In the genomic region with DNA sequence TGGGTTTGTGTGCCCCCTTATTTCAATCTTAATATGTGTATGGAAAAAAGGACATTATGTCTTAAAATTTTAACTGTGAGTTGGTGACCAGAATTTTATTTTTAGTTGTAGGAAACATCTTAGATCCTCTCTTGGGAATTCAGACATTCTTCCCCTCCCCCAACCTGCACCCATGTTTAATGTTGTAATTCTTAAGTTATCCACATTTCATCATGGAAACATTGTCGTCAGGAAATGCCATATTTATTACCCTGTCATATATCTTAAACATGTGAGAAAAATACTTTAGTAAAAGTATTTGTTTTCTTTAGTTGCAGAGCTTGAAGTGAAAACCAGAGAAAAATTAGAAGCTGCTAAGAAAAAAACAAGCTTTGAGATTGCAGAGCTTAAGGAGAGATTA, we compare ENCODE assay signal across 24 cellular contexts. TPM values are rescaled to one million over a fixed set of nuclear protein-coding genes. Genes with fewer than 3 reads are reported as not detected.
DNase-seq lines count a peak whose midpoint lies in the region; ATAC-seq and TF ChIP-seq lines count a peak whose summit lies in the region.
"Had no signal": no experiment of that assay in that cellular context is flagged by ENCODE, and none has a peak within 500 bp of the region (broad histone marks: within the 10 kb centered on the region; RNA-seq: fewer than 3 reads in every experiment).

No MANE protein-coding gene starts in this region.

- TF ChIP-seq CTCF in AG04449 (IDR thresholded peaks at IDR 0.05; ENCODE audit: insufficient read depth, low read length, missing control alignments): no peak
- TF ChIP-seq CTCF in HFFc6 (IDR thresholded peaks at IDR 0.05): no peak
- no peak for TF ChIP-seq CTCF in choroid plexus epithelial cell (conservative IDR thresholded peaks at IDR 0.05; ENCODE audit: low read depth, low read length)

- H3K4me3 Mint-ChIP-seq in HFFc6: no peak overlapping the region
- H3K4me3 Mint-ChIP-seq: activated CD4-positive, alpha-beta T cell treated with anti-CD3 and anti-CD28 coated beads for 36 hours; GM23338 had no signal

- H3K9ac ChIP-seq in mesenchymal stem cell (ENCODE audit: low read length): no peak overlapping the region
- H3K9ac ChIP-seq: KMS-11 had no signal

- intact Hi-C loops in Right ventricle myocardium superior (cut with DNase I): loop anchor here (10.0 kb wide), 1 partner anchor 185 kb away; no protein-coding TSS in a partner anchor

- POLR2A ChIA-PET in AG04449 (lab: Yijun Ruan, JAX): no interaction called here

- H3K27me3 Mint-ChIP-seq in HFFc6 (ENCODE audit: insufficient read depth): no peaks in the 10 kb centered on the region
- H3K27me3 Mint-ChIP-seq: activated CD4-positive, alpha-beta T cell treated with anti-CD3 and anti-CD28 coated beads for 36 hours had no signal

- no peak overlapping the region for H2BK5ac ChIP-seq in mesenchymal stem cell (ENCODE audit: low read depth, low read length, poor library complexity, severe bottlenecking)

- H3K27ac ChIP-seq in mesenchymal stem cell (ENCODE audit: low read length, poor library complexity, severe bottlenecking): no peak overlapping the region
- H3K27ac ChIP-seq: adrenal gland, KMS-11, prostate gland, spleen, uterus had no signal

- WGBS in mesenchymal stem cell: no CpG with 5 or more reads among the region's 1 CpG

- H2BK12ac ChIP-seq in mesenchymal stem cell (ENCODE audit: low read length in 2 of 2): no peak overlapping the region

- no peak overlapping the region for H2AFZ ChIP-seq in mesenchymal stem cell (ENCODE audit: low read depth, low read length)
- H2AFZ ChIP-seq: GM23338 had no signal

- H3K4me1 Mint-ChIP-seq in HFFc6 (ENCODE audit: low read depth): peaks cover 50% of the 10 kb centered on the region
- H3K4me1 Mint-ChIP-seq: GM23338 had no signal

- H3K9me3 Mint-ChIP-seq in HFFc6: no peaks in the 10 kb centered on the region
- H3K9me3 Mint-ChIP-seq: GM23338 had no signal

- H2BK15ac ChIP-seq in mesenchymal stem cell (ENCODE audit: low read depth, poor library complexity, severe bottlenecking): no peak overlapping the region

- H3K4me3 ChIP-seq in AG04449 (ENCODE audit: low read depth, low read length) (no peak overlapping the region), choroid plexus epithelial cell (ENCODE audit: low read depth, low read length) (no peak overlapping the region), mesenchymal stem cell (ENCODE audit: insufficient read depth in 1 of 2, low read depth in 1 of 2, low read length in 2 of 2) (no peak overlapping the region)
- H3K4me3 ChIP-seq: adrenal gland, GM23338, prostate gland, spleen, uterus had no signal

- H2AK5ac ChIP-seq in mesenchymal stem cell (ENCODE audit: low read length, severe bottlenecking): no peak overlapping the region

- peaks cover 13% of the 10 kb centered on the region; the same call in 1 of the 2 replicates for H3K36me3 Mint-ChIP-seq in HFFc6 (ENCODE audit: low read depth)

- H3K9me3 ChIP-seq in mesenchymal stem cell (ENCODE audit: control insufficient read depth, low read length): no peaks in the 10 kb centered on the region
- H3K9me3 ChIP-seq: adrenal gland, prostate gland, spleen, uterus had no signal

- H3K18ac ChIP-seq in mesenchymal stem cell (ENCODE audit: low read depth in 1 of 2, low read length in 2 of 2): no peak overlapping the region

- CTCF ChIA-PET in AG04449 (lab: Yijun Ruan, JAX): interaction anchor here (0.6 to 16.4 kb wide), 22 partner anchors 8 to 490 kb away, joined by 3 to 231 read pairs (median 4); a partner anchor contains a TSS

- peak overlapping the region; percentile 68 for H3K27ac Mint-ChIP-seq in HFFc6
- H3K27ac Mint-ChIP-seq: activated CD4-positive, alpha-beta T cell treated with anti-CD3 and anti-CD28 coated beads for 36 hours; GM23338 had no signal

- H3K23ac ChIP-seq in mesenchymal stem cell (ENCODE audit: low read length in 2 of 2): no peak overlapping the region

- no peak overlapping the region for H2BK120ac ChIP-seq in mesenchymal stem cell (ENCODE audit: low read depth, low read length)

- DNase-seq in AG04449 (ENCODE audit: low read depth, low spot score): peak; percentile 31
- DNase-seq in HFFc6: no peak
- DNase-seq in choroid plexus epithelial cell (ENCODE audit: low read depth): peak; percentile 88
- peak; percentile 54 for DNase-seq in mesenchymal stem cell
- DNase-seq in Right ventricle myocardium superior: no peak
- DNase-seq in activated CD8-positive, alpha-beta memory T cell treated with anti-CD3 and anti-CD28 coated beads for 24 hours: no peak
- DNase-seq: activated CD4-positive, alpha-beta T cell treated with anti-CD3 and anti-CD28 coated beads for 36 hours; activated effector memory CD4-positive, alpha-beta T cell treated with Interleukin-2 at 50 U/mL for 16 hours; adrenal gland; AML-193; caudate nucleus; effector CD8-positive, alpha-beta T cell; foreskin melanocyte; left cardiac atrium; NCI-H2029; RPMI8226; spleen; stimulated activated CD8-positive, alpha-beta memory T cell treated with anti-CD3 and anti-CD28 coated beads, Interleukin-4, amount 100 ng/mL, for 48 hours; uterus had no signal

- H4K8ac ChIP-seq in mesenchymal stem cell (ENCODE audit: low read length): no peak overlapping the region

- no peak overlapping the region for H4K91ac ChIP-seq in mesenchymal stem cell (ENCODE audit: low read length)

- no peak overlapping the region for H3K4ac ChIP-seq in mesenchymal stem cell (ENCODE audit: low read depth in 1 of 2, low read length in 2 of 2)

- peaks cover 7% of the 10 kb centered on the region for H3K79me1 ChIP-seq in mesenchymal stem cell (replicated peaks; ENCODE audit: low read length, poor library complexity, severe bottlenecking)

- H3K27me3 ChIP-seq in mesenchymal stem cell (ENCODE audit: control insufficient read depth in 1 of 2, insufficient read depth in 1 of 2, low read length in 2 of 2): no peaks in the 10 kb centered on the region
- H3K27me3 ChIP-seq: adrenal gland, spleen, uterus had no signal

- H3K4me2 ChIP-seq in mesenchymal stem cell (ENCODE audit: low read length, poor library complexity, severe bottlenecking): no peak overlapping the region
- H3K4me2 ChIP-seq: GM23338, KMS-11 had no signal

- peaks cover 0 to 15% of the 10 kb centered on the region in 2 experiments for H3K36me3 ChIP-seq in mesenchymal stem cell (ENCODE audit: control insufficient read depth in 1 of 2, insufficient read depth in 2 of 2, low read depth in 1 of 2, low read length in 2 of 2)
- H3K36me3 ChIP-seq: prostate gland, uterus had no signal

- ATAC-seq in Right ventricle myocardium superior (ENCODE audit: poor library complexity): no peak
- ATAC-seq in GM21367 (IDR thresholded peaks at IDR 0.05; ENCODE audit: unreplicated experiment): no peak
- ATAC-seq in GM19455 (IDR thresholded peaks at IDR 0.05; ENCODE audit: unreplicated experiment): no peak
- ATAC-seq: activated CD4-positive, alpha-beta T cell treated with anti-CD3 and anti-CD28 coated beads for 36 hours; GM23338; left cardiac atrium had no signal

- no peak overlapping the region for H3K14ac ChIP-seq in mesenchymal stem cell (ENCODE audit: low read length in 2 of 2)

- H3K4me1 ChIP-seq in mesenchymal stem cell (ENCODE audit: control insufficient read depth, insufficient read depth, low read depth, low read length): no peaks in the 10 kb centered on the region
- H3K4me1 ChIP-seq: adrenal gland, prostate gland, spleen, uterus had no signal

RNA-seq across cellular contexts. Expression of a gene that starts 30.3 kb away (rescaled TPM):
- total RNA-seq in HFFc6 (2021; fragmentation: NEBNext Ultra II Directional; extraction: Animal tissue kit (Norgen Biotek cat#: 25700)): 10 to 100 TPM in 4 of 6 experiments, 1 to 10 TPM in 2; 7.3 to 11.1 (median 10.4) TPM
- polyA plus RNA-seq in mesenchymal stem cell (2013, experiment 1 of 2): 6.5 TPM
- 7.7 TPM for polyA plus RNA-seq in mesenchymal stem cell (2013, experiment 2 of 2)
- 10.3 TPM for total RNA-seq in Right ventricle myocardium superior

RNA-seq across cellular contexts. Expression of a gene that starts 41.7 kb away (rescaled TPM):
- total RNA-seq in HFFc6 (2021; fragmentation: NEBNext Ultra II Directional; extraction: Animal tissue kit (Norgen Biotek cat#: 25700)): not detected
- 0.04 TPM for polyA plus RNA-seq in mesenchymal stem cell (2013, experiment 1 of 2)
- polyA plus RNA-seq in mesenchymal stem cell (2013, experiment 2 of 2): 0.03 TPM
- 39.9 TPM for total RNA-seq in Right ventricle myocardium superior
- total RNA-seq: activated CD4-positive, alpha-beta T cell treated with anti-CD3 and anti-CD28 coated beads for 36 hours; GM23338 had no signal
- polyA plus RNA-seq: GM23338 had no signal

Comparison
In these comparisons a context has a peak if more than half of its experiments do, and no peak if none do; other contexts are left out.
1. DNase-seq: peak in AG04449 (single experiment), choroid plexus epithelial cell (single experiment) and mesenchymal stem cell (single experiment); none in HFFc6 (single experiment), Right ventricle myocardium superior (single experiment) and activated CD8-positive, alpha-beta memory T cell treated with anti-CD3 and anti-CD28 coated beads for 24 hours (single experiment).
2. RNA of a gene that starts 41.7 kb away (total RNA-seq): 39.9 TPM in Right ventricle myocardium superior (single experiment); not detected in HFFc6; every median in the first group is over 10 times any median in the second.